Comparison of ENCODE assay signal across 1 cellular context in the genomic region with DNA sequence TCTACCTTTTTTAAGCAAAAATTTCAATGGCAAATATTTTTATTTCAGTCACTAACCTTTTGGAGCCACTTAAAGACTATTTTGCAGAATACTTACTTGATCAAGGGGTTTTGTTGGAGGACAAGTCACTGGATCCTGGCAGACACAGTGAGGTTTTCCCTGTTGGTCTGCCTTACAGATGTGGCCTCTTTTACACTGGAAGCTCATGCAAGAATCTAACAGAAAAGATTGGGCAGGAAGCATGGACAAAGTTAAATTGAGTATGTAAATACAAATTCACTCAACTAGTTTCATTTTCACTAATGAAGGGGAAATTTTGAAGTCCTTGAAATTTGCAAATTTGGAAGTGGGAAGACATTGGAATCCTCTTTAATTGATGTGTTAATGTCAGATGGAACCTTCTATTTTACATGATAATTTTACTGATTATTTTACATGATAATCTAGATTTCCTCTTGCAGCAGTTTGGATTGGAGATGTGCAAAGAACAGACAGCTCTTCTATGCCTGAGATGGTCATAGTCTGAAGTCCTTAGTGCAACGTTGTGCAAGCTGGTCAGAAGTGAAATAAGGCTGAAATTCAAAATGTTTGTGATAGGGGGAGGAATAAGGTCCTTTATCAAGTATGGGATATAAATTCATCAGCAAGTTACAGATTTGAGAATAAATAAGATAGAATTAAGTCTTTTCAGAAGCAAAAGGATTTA.
A peak's percentile ranks its signal among the peaks of the same experiment; 100 is the strongest.
TF ChIP-seq lines count a peak whose summit lies in the region.

No MANE protein-coding gene starts in this region.

TF ChIP-seq in HepG2, 621 proteins besides CTCF, POLR2A, EP300 and RAD21 (continued from another document and continues in another):
- TF ChIP-seq, protein P1, sequence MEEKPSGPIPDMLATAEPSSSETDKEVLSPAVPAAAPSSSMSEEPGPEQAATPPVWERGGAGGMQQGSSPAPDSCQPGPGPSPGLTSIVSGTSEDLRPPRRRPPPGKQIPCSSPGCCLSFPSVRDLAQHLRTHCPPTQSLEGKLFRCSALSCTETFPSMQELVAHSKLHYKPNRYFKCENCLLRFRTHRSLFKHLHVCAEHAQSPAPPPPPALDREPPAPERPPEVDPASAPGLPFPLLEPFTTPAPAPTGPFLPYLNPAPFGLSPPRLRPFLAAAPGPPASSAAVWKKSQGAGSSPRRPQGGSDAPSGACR (CRISPR knock-in tag; IDR thresholded peaks at IDR 0.05), result no peak
- TF ChIP-seq IRF2 (CRISPR knock-in tag; IDR thresholded peaks at IDR 0.05) (no peak), POGZ (CRISPR knock-in tag; IDR thresholded peaks at IDR 0.05) (no peak), NFAT5 (CRISPR knock-in tag; IDR thresholded peaks at IDR 0.05) (no peak), TRIM24 (CRISPR knock-in tag; IDR thresholded peaks at IDR 0.05) (no peak), TBL1XR1 (IDR thresholded peaks at IDR 0.05; ENCODE audit: borderline replicate concordance, low read length, partially characterized antibody) (no peak), SAFB2 (CRISPR knock-in tag; IDR thresholded peaks at IDR 0.05; ENCODE audit: borderline replicate concordance, low read depth) (no peak), HMG20A (CRISPR knock-in tag; IDR thresholded peaks at IDR 0.05; ENCODE audit: borderline replicate concordance) (no peak), RFXANK (CRISPR knock-in tag; IDR thresholded peaks at IDR 0.05) (no peak), JDP2 (CRISPR knock-in tag; IDR thresholded peaks at IDR 0.05; ENCODE audit: borderline replicate concordance) (no peak), ZBTB44 (CRISPR knock-in tag; IDR thresholded peaks at IDR 0.05) (no peak), ZNF660 (CRISPR knock-in tag; IDR thresholded peaks at IDR 0.05; ENCODE audit: borderline replicate concordance, low read depth) (no peak), HIVEP1 (CRISPR knock-in tag; IDR thresholded peaks at IDR 0.05) (no peak), HNF4G (IDR thresholded peaks at IDR 0.05; ENCODE audit: borderline replicate concordance, low read depth, low read length) (peak; percentile 68), HNF4G (CRISPR knock-in tag; IDR thresholded peaks at IDR 0.05; ENCODE audit: borderline replicate concordance, low read depth) (no peak), SOX6 (IDR thresholded peaks at IDR 0.05) (no peak), SOX6 (CRISPR knock-in tag; IDR thresholded peaks at IDR 0.05) (no peak), CEBPB (IDR thresholded peaks at IDR 0.05; ENCODE audit: borderline replicate concordance, low read depth, low read length) (peak; percentile 78), HDAC1 (CRISPR knock-in tag; IDR thresholded peaks at IDR 0.05) (no peak), ARHGAP35 (CRISPR knock-in tag; IDR thresholded peaks at IDR 0.05; ENCODE audit: borderline replicate concordance) (no peak), TSC22D2 (CRISPR knock-in tag; IDR thresholded peaks at IDR 0.05; ENCODE audit: borderline replicate concordance) (no peak)
- TF ChIP-seq, protein P2, sequence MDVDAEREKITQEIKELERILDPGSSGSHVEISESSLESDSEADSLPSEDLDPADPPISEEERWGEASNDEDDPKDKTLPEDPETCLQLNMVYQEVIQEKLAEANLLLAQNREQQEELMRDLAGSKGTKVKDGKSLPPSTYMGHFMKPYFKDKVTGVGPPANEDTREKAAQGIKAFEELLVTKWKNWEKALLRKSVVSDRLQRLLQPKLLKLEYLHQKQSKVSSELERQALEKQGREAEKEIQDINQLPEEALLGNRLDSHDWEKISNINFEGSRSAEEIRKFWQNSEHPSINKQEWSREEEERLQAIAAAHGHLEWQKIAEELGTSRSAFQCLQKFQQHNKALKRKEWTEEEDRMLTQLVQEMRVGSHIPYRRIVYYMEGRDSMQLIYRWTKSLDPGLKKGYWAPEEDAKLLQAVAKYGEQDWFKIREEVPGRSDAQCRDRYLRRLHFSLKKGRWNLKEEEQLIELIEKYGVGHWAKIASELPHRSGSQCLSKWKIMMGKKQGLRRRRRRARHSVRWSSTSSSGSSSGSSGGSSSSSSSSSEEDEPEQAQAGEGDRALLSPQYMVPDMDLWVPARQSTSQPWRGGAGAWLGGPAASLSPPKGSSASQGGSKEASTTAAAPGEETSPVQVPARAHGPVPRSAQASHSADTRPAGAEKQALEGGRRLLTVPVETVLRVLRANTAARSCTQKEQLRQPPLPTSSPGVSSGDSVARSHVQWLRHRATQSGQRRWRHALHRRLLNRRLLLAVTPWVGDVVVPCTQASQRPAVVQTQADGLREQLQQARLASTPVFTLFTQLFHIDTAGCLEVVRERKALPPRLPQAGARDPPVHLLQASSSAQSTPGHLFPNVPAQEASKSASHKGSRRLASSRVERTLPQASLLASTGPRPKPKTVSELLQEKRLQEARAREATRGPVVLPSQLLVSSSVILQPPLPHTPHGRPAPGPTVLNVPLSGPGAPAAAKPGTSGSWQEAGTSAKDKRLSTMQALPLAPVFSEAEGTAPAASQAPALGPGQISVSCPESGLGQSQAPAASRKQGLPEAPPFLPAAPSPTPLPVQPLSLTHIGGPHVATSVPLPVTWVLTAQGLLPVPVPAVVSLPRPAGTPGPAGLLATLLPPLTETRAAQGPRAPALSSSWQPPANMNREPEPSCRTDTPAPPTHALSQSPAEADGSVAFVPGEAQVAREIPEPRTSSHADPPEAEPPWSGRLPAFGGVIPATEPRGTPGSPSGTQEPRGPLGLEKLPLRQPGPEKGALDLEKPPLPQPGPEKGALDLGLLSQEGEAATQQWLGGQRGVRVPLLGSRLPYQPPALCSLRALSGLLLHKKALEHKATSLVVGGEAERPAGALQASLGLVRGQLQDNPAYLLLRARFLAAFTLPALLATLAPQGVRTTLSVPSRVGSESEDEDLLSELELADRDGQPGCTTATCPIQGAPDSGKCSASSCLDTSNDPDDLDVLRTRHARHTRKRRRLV (CRISPR knock-in tag; IDR thresholded peaks at IDR 0.05), result no peak
- TF ChIP-seq, protein P3, sequence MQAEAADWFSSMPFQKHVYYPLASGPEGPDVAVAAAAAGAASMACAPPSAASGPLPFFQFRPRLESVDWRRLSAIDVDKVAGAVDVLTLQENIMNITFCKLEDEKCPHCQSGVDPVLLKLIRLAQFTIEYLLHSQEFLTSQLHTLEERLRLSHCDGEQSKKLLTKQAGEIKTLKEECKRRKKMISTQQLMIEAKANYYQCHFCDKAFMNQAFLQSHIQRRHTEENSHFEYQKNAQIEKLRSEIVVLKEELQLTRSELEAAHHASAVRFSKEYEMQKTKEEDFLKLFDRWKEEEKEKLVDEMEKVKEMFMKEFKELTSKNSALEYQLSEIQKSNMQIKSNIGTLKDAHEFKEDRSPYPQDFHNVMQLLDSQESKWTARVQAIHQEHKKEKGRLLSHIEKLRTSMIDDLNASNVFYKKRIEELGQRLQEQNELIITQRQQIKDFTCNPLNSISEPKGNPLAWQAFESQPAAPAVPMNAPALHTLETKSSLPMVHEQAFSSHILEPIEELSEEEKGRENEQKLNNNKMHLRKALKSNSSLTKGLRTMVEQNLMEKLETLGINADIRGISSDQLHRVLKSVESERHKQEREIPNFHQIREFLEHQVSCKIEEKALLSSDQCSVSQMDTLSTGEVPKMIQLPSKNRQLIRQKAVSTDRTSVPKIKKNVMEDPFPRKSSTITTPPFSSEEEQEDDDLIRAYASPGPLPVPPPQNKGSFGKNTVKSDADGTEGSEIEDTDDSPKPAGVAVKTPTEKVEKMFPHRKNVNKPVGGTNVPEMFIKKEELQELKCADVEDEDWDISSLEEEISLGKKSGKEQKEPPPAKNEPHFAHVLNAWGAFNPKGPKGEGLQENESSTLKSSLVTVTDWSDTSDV (CRISPR knock-in tag; IDR thresholded peaks at IDR 0.05), result no peak
- TF ChIP-seq, protein P4, sequence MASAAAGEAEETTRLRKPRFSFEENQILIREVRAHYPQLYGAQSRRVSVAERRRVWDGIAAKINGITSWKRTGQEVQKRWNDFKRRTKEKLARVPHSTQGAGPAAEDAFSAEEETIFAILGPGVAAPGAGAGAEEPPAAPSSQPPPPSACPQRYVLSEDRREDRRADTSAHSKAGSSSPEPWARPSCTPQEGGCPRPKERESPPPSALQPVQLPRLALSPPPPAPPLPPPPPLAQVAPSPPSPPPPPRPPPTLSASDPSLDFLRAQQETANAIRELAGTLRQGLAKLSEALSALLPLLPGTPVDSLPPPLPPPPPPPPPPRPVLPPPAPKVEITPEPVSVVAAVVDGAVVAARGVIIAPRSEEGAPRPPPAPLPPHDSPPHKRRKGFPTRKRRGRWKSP (CRISPR knock-in tag; IDR thresholded peaks at IDR 0.05), result no peak
- TF ChIP-seq, protein P5, sequence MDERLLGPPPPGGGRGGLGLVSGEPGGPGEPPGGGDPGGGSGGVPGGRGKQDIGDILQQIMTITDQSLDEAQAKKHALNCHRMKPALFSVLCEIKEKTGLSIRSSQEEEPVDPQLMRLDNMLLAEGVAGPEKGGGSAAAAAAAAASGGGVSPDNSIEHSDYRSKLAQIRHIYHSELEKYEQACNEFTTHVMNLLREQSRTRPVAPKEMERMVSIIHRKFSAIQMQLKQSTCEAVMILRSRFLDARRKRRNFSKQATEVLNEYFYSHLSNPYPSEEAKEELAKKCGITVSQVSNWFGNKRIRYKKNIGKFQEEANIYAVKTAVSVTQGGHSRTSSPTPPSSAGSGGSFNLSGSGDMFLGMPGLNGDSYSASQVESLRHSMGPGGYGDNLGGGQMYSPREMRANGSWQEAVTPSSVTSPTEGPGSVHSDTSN (CRISPR knock-in tag; IDR thresholded peaks at IDR 0.05), result no peak
- TF ChIP-seq, protein P6, sequence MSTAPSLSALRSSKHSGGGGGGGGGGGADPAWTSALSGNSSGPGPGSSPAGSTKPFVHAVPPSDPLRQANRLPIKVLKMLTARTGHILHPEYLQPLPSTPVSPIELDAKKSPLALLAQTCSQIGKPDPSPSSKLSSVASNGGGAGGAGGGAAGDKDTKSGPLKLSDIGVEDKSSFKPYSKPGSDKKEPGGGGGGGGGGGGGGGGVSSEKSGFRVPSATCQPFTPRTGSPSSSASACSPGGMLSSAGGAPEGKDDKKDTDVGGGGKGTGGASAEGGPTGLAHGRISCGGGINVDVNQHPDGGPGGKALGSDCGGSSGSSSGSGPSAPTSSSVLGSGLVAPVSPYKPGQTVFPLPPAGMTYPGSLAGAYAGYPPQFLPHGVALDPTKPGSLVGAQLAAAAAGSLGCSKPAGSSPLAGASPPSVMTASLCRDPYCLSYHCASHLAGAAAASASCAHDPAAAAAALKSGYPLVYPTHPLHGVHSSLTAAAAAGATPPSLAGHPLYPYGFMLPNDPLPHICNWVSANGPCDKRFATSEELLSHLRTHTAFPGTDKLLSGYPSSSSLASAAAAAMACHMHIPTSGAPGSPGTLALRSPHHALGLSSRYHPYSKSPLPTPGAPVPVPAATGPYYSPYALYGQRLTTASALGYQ (CRISPR knock-in tag; IDR thresholded peaks at IDR 0.05), result no peak
- TF ChIP-seq, protein P7, sequence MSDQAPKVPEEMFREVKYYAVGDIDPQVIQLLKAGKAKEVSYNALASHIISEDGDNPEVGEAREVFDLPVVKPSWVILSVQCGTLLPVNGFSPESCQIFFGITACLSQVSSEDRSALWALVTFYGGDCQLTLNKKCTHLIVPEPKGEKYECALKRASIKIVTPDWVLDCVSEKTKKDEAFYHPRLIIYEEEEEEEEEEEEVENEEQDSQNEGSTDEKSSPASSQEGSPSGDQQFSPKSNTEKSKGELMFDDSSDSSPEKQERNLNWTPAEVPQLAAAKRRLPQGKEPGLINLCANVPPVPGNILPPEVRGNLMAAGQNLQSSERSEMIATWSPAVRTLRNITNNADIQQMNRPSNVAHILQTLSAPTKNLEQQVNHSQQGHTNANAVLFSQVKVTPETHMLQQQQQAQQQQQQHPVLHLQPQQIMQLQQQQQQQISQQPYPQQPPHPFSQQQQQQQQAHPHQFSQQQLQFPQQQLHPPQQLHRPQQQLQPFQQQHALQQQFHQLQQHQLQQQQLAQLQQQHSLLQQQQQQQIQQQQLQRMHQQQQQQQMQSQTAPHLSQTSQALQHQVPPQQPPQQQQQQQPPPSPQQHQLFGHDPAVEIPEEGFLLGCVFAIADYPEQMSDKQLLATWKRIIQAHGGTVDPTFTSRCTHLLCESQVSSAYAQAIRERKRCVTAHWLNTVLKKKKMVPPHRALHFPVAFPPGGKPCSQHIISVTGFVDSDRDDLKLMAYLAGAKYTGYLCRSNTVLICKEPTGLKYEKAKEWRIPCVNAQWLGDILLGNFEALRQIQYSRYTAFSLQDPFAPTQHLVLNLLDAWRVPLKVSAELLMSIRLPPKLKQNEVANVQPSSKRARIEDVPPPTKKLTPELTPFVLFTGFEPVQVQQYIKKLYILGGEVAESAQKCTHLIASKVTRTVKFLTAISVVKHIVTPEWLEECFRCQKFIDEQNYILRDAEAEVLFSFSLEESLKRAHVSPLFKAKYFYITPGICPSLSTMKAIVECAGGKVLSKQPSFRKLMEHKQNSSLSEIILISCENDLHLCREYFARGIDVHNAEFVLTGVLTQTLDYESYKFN (CRISPR knock-in tag; conservative IDR thresholded peaks at IDR 0.05), result 0 out of 2 replicates have a peak, but pooled peaks have one; percentile 22
